ENCODE assay signal across 8 cellular contexts in the genomic region with DNA sequence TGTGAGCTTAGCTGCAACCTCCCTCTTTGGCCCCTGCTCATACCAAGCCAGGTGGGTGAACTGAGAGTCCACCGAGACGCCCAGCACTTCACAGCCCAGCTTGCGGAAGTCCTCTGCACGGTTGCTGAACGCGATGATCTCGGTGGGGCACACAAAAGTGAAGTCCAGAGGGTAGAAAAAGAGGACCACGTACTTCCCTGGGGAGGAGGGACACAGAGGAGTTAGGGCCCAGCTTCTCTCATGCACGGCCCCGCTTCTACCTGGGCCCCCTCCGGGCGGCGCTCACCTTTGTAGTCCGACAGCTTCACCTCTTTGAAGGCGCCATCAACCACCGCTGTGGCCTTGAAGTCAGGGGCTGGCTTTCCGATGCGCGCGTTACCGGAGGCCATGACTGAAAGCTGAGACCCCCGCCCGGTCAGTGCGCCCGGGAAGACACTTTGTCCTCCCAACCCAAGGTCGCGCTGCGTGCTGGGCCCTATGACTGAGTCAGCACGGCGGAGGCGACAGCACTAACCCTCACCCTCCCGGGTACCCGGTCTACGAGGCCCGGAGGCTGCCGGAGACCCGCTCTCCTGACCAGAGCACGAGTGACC. TPM values are rescaled to one million over a fixed set of nuclear protein-coding genes. Genes with fewer than 3 reads are reported as not detected.
DNase-seq lines count a peak whose midpoint lies in the region; ATAC-seq and TF ChIP-seq lines count a peak whose summit lies in the region.

No MANE protein-coding gene starts in this region.

- peak overlapping the region; percentile 81 for H3K27ac Mint-ChIP-seq in activated CD8-positive, alpha-beta T cell treated with anti-CD3 and anti-CD28 coated beads for 36 hours
- peak overlapping the region; percentile 31 for H3K27ac Mint-ChIP-seq in osteocyte (ENCODE audit: unreplicated experiment)

- no peaks in the 10 kb centered on the region for H3K9me3 Mint-ChIP-seq in activated CD8-positive, alpha-beta T cell treated with anti-CD3 and anti-CD28 coated beads for 36 hours
- no peaks in the 10 kb centered on the region for H3K9me3 Mint-ChIP-seq in osteocyte (ENCODE audit: unreplicated experiment)

- H3K27me3 Mint-ChIP-seq in activated CD8-positive, alpha-beta T cell treated with anti-CD3 and anti-CD28 coated beads for 36 hours = peaks cover 2% of the 10 kb centered on the region
- H3K27me3 Mint-ChIP-seq in osteocyte (ENCODE audit: unreplicated experiment) = no peaks in the 10 kb centered on the region

- peaks cover 28% of the 10 kb centered on the region for H3K4me1 Mint-ChIP-seq in activated CD8-positive, alpha-beta T cell treated with anti-CD3 and anti-CD28 coated beads for 36 hours (ENCODE audit: low read depth)
- H3K4me1 Mint-ChIP-seq in osteocyte (ENCODE audit: unreplicated experiment) = peaks cover 22% of the 10 kb centered on the region

- peak overlapping the region; percentile 83 for H3K4me3 ChIP-seq in fibroblast of mammary gland (ENCODE audit: control insufficient read depth, low read depth, low read length)

- H3K36me3 Mint-ChIP-seq in activated CD8-positive, alpha-beta T cell treated with anti-CD3 and anti-CD28 coated beads for 36 hours (ENCODE audit: low read depth) = peaks cover 16% of the 10 kb centered on the region
- no peaks in the 10 kb centered on the region for H3K36me3 Mint-ChIP-seq in osteocyte (ENCODE audit: unreplicated experiment)

- peak; percentile 17 for DNase-seq in NCI-H2107 treated with DMSO at 0.1 percent for 48 hours (lab: John Stamatoyannopoulos, UW; ENCODE audit: unreplicated experiment)
- no peak for DNase-seq in NCI-H2107 (lab: John Stamatoyannopoulos, UW)
- DNase-seq in activated CD8-positive, alpha-beta T cell treated with anti-CD3 and anti-CD28 coated beads for 36 hours = peak; percentile 43
- no peak for DNase-seq in fibroblast of mammary gland (ENCODE audit: low read depth)
- DNase-seq in osteocyte (ENCODE audit: extremely low spot score, unreplicated experiment) = no peak
- DNase-seq in iPS-NIHi7 (ENCODE audit: extremely low spot score) = no peak
- DNase-seq in middle frontal gyrus (ENCODE audit: extremely low spot score, low spot score) = no peak
- no peak for DNase-seq in activated gamma-delta T cell (lab: John Stamatoyannopoulos, UW)

- peak overlapping the region; percentile 90 for H3K4me3 Mint-ChIP-seq in activated CD8-positive, alpha-beta T cell treated with anti-CD3 and anti-CD28 coated beads for 36 hours
- H3K4me3 Mint-ChIP-seq in osteocyte (ENCODE audit: unreplicated experiment) = peak overlapping the region; percentile 85

- TF ChIP-seq CTCF in activated CD8-positive, alpha-beta T cell treated with anti-CD3 and anti-CD28 coated beads for 36 hours (IDR thresholded peaks at IDR 0.05) = no peak
- TF ChIP-seq CTCF in fibroblast of mammary gland (conservative IDR thresholded peaks at IDR 0.05; ENCODE audit: control insufficient read depth, insufficient read depth, low read depth, low read length) = no peak
- TF ChIP-seq CTCF in osteocyte (IDR thresholded peaks at IDR 0.05) = no peak

- CTCF ChIA-PET in activated CD8-positive, alpha-beta T cell treated with anti-CD3 and anti-CD28 coated beads for 36 hours (lab: Charles Lee) = interaction anchor here (6.7 to 14.2 kb wide), 4 partner anchors 21 to 47 kb away, joined by 49 to 480 read pairs (median 194); no protein-coding TSS in a partner anchor

- intact Hi-C loops in activated CD8-positive, alpha-beta T cell treated with anti-CD3 and anti-CD28 coated beads for 36 hours (cut with micrococcal nuclease) = no loop called here

- peak; percentile 21 for ATAC-seq in activated CD8-positive, alpha-beta T cell treated with anti-CD3 and anti-CD28 coated beads for 36 hours

- POLR2A ChIA-PET in activated CD8-positive, alpha-beta T cell treated with anti-CD3 and anti-CD28 coated beads for 36 hours (lab: Charles Lee) = interaction anchor here (0.6 to 2.9 kb wide), 9 partner anchors 10 to 120 kb away, joined by 3 to 10 read pairs (median 6); a partner anchor contains a TSS

RNA-seq across cellular contexts. Expression of a gene that starts 0.6 kb away (rescaled TPM):
- total RNA-seq in activated CD8-positive, alpha-beta T cell treated with anti-CD3 and anti-CD28 coated beads for 36 hours = 100 to 1,000 TPM; 251 to 262 TPM
- total RNA-seq in osteocyte = 235 TPM in 2 replicates

RNA-seq across cellular contexts. Expression of a gene that starts 0.9 kb away (rescaled TPM):
- 10 to 100 TPM; 31.1 to 36.2 TPM for total RNA-seq in activated CD8-positive, alpha-beta T cell treated with anti-CD3 and anti-CD28 coated beads for 36 hours
- 8.2 and 8.4 TPM in 2 replicates for total RNA-seq in osteocyte

RNA-seq across cellular contexts. Expression of a gene that starts 5.4 kb away (rescaled TPM):
- 10 to 100 TPM; 40.3 to 44.1 TPM for total RNA-seq in activated CD8-positive, alpha-beta T cell treated with anti-CD3 and anti-CD28 coated beads for 36 hours
- 7.6 and 10.0 TPM in 2 replicates for total RNA-seq in osteocyte

RNA-seq across cellular contexts. Expression of a gene that starts 9.7 kb away (rescaled TPM):
- total RNA-seq in activated CD8-positive, alpha-beta T cell treated with anti-CD3 and anti-CD28 coated beads for 36 hours = 100 to 1,000 TPM; 292 to 299 TPM
- 141 and 158 TPM in 2 replicates for total RNA-seq in osteocyte

RNA-seq across cellular contexts. Expression of a gene that starts 25.6 kb away (rescaled TPM):
- total RNA-seq in activated CD8-positive, alpha-beta T cell treated with anti-CD3 and anti-CD28 coated beads for 36 hours = 10 to 100 TPM; 17.3 to 18.4 TPM
- 24.6 and 26.8 TPM in 2 replicates for total RNA-seq in osteocyte

Comparison
In these comparisons a context has a peak if more than half of its experiments do, and no peak if none do; other contexts are left out.
1. DNase-seq: peak in NCI-H2107 treated with DMSO at 0.1 percent for 48 hours (single experiment) and activated CD8-positive, alpha-beta T cell treated with anti-CD3 and anti-CD28 coated beads for 36 hours (single experiment); none in NCI-H2107 (single experiment), fibroblast of mammary gland (single experiment), osteocyte (single experiment), iPS-NIHi7 (single experiment), middle frontal gyrus (single experiment) and activated gamma-delta T cell (single experiment).